1 cellular context compared by ENCODE assay signal in genomic region chr5:114362977-114363721, GRCh38.
A peak's percentile ranks its signal among the peaks of the same experiment; 100 is the strongest.
TF ChIP-seq lines count a peak whose summit lies in the region.

No MANE protein-coding gene starts in this region.

TF ChIP-seq in H1, 55 proteins besides CTCF, POLR2A, EP300 and RAD21 (continued from another document):
- peak; percentile 29; the same call in 1 of the 2 replicates for TF ChIP-seq MAX (IDR thresholded peaks at IDR 0.05)
- no peak for TF ChIP-seq MAFK (IDR thresholded peaks at IDR 0.05; ENCODE audit: low read depth, low read length)
- TF ChIP-seq ASH2L (IDR thresholded peaks at IDR 0.05; ENCODE audit: low read length): no peak
- TF ChIP-seq SIN3A (conservative IDR thresholded peaks at IDR 0.05 in 1 of 2, IDR thresholded peaks at IDR 0.05 in 1 of 2; ENCODE audit: low read depth in 1 of 2, low read length in 2 of 2): peak in 1 of 2 experiments; percentile 38; a peak in 1 of 4 replicates
- TF ChIP-seq KDM5A (IDR thresholded peaks at IDR 0.05; ENCODE audit: low read length): no peak
- no peak for TF ChIP-seq GTF2F1 (IDR thresholded peaks at IDR 0.05; ENCODE audit: borderline replicate concordance, low read depth, low read length)
- 0 out of 2 replicates have a peak, but pooled peaks have one; percentile 37 for TF ChIP-seq SUZ12 (IDR thresholded peaks at IDR 0.05; ENCODE audit: low read length)
TF ChIP-seq in H1: peak in this region for 5.
